ENCODE assay signal across 8 cellular contexts in the genomic region with DNA sequence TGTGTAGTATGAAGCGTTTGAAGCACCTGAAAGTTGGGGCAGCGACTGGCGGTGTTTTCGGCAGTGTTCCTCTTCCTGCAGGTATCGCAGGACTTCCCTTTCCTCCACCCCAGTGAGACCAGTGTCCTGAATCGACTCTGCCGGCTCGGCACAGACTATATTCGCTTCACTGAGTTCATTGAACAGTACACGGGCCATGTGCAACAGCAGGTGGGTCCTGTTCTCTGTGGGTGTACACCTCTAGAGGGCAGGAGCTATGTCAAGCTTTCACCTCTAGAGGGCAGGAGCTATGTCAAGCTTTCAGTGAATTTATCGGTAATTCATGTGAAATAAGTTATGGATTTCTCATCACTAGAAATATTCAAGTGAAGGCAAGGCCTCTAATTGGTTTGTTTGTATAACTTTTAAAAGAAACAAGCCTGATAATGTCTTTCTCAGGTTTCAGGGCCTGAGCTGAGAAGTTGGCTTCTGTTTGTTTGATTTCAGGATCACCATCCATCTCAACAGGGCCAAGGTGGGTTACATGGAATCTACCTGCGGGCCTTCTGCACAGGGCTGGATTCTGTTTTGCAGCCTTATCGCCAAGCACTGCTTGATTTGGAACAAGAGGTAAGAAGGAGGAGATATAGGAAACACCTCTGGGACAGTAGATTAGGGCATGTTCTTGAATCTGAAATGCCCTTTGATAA. TPM values are rescaled to one million over a fixed set of nuclear protein-coding genes. Genes with fewer than 3 reads are reported as not detected.
DNase-seq lines count a peak whose midpoint lies in the region; ATAC-seq, FAIRE-seq and TF ChIP-seq lines count a peak whose summit lies in the region.

No MANE protein-coding gene starts in this region.

- H3K4me1 ChIP-seq in H1 (replicated peaks in 1 of 4; ENCODE audit: control insufficient read depth in 3 of 4, insufficient read depth in 4 of 4, low read length in 3 of 4) (no peaks in the 10 kb centered on the region), neural progenitor cell (peaks cover 6% of the 10 kb centered on the region)

- no peak overlapping the region for H4K91ac ChIP-seq in H1 (replicated peaks; ENCODE audit: insufficient read length, low read length)

- no peak overlapping the region for H3K23ac ChIP-seq in H1 (ENCODE audit: insufficient read length)

- no peak overlapping the region for H2BK12ac ChIP-seq in H1 (ENCODE audit: low read depth, low read length)

- no peak overlapping the region for H3K4me3 Mint-ChIP-seq in neural progenitor cell

- H3K9ac ChIP-seq in H1 (replicated peaks in 1 of 4; ENCODE audit: extremely low read depth in 1 of 4, low read depth in 3 of 4, low read length in 3 of 4): no peak overlapping the region
- H3K9ac ChIP-seq in neural progenitor cell: no peak overlapping the region

- H3K14ac ChIP-seq in H1 (ENCODE audit: insufficient read length): no peak overlapping the region

- peak; percentile 69 for FAIRE-seq in H1 (lab: Jason Lieb, UNC)

- no peak overlapping the region for H4K5ac ChIP-seq in H1 (ENCODE audit: insufficient read length, low read depth, low read length)

- H3K36me3 Mint-ChIP-seq in neural progenitor cell: peaks cover 23% of the 10 kb centered on the region

- H3K18ac ChIP-seq in H1 (ENCODE audit: extremely low read depth, low read length): no peak overlapping the region

- H3K79me2 ChIP-seq in H1 (ENCODE audit: control insufficient read depth in 1 of 2, insufficient read depth in 2 of 2, low read length in 2 of 2) (peaks cover 0 to 18% of the 10 kb centered on the region in 2 experiments; a peak in 2 of 4 replicates), neural progenitor cell (ENCODE audit: low read depth) (peaks cover 22% of the 10 kb centered on the region)

- H3K4me2 ChIP-seq in H1 (ENCODE audit: insufficient read depth in 1 of 2, low read depth in 2 of 2, low read length in 2 of 2) (no peak overlapping the region), neural progenitor cell (no peak overlapping the region)

- no peaks in the 10 kb centered on the region for H3F3A ChIP-seq in neural progenitor cell (ENCODE audit: low read depth)

- peaks cover 2% of the 10 kb centered on the region; the same call in 1 of the 2 replicates for H3K79me1 ChIP-seq in H1 (ENCODE audit: low read depth, low read length)

- H4K20me1 ChIP-seq in H1 (replicated peaks in 1 of 2; ENCODE audit: control insufficient read depth in 1 of 2, insufficient read depth in 2 of 2, low read length in 2 of 2) (peaks cover 2 to 3% of the 10 kb centered on the region in 2 experiments), neural progenitor cell (ENCODE audit: low read depth) (peaks cover 13% of the 10 kb centered on the region)

- H3K27ac Mint-ChIP-seq in neural progenitor cell: no peak overlapping the region

- H3K27me3 ChIP-seq in H1 (replicated peaks in 1 of 4; ENCODE audit: control insufficient read depth in 3 of 4, extremely low read depth in 1 of 4, insufficient read depth in 3 of 4, low read length in 3 of 4) (no peaks in the 10 kb centered on the region), neural progenitor cell (no peaks in the 10 kb centered on the region)

- no peak for TF ChIP-seq EP300 in H1 (IDR thresholded peaks at IDR 0.05; ENCODE audit: borderline replicate concordance in 1 of 2, low read depth in 2 of 2, low read length in 2 of 2)

- H2BK120ac ChIP-seq in H1 (replicated peaks; ENCODE audit: low read depth, low read length): no peak overlapping the region

- no peak overlapping the region for H3K27ac ChIP-seq in VCaP
- H3K27ac ChIP-seq in H1 (ENCODE audit: low read depth, low read length): no peak overlapping the region
- H3K27ac ChIP-seq in neural progenitor cell: no peak overlapping the region

- H3K23me2 ChIP-seq in H1 (ENCODE audit: low read depth, low read length): no peaks in the 10 kb centered on the region; the same call in 1 of the 2 replicates

- peak; percentile 22 to 37 for TF ChIP-seq RAD21 in H1 (IDR thresholded peaks at IDR 0.05 in 1 of 2, conservative IDR thresholded peaks at IDR 0.05 in 1 of 2; ENCODE audit: low read depth in 2 of 2, low read length in 2 of 2)

- H3K56ac ChIP-seq in H1 (replicated peaks; ENCODE audit: insufficient read length, low read depth, low read length): no peak overlapping the region

- TF ChIP-seq CTCF in VCaP (conservative IDR thresholded peaks at IDR 0.05) (peak; percentile 84), H1 (IDR thresholded peaks at IDR 0.05; ENCODE audit: control extremely low read depth in 1 of 3, insufficient read depth in 1 of 3, low read depth in 1 of 3, low read length in 3 of 3) (peak; percentile 58 to 88 (median 80)), neural progenitor cell (IDR thresholded peaks at IDR 0.05) (peak; percentile 93)

- peak; percentile 34 for DNase-seq in Daoy (ENCODE audit: low read depth)
- DNase-seq in H1 (ENCODE audit: low read depth in 1 of 2, low spot score in 2 of 2): peak in 1 of 2 experiments; percentile 60
- peak; percentile 69 for DNase-seq in neural progenitor cell (ENCODE audit: low spot score)
- no peak for DNase-seq in NCI-H2029 treated with DMSO at 0.1 percent for 48 hours (lab: John Stamatoyannopoulos, UW)

- no peak for TF ChIP-seq POLR2A in H1 (IDR thresholded peaks at IDR 0.05; ENCODE audit: control extremely low read depth in 1 of 2, low read depth in 2 of 2, low read length in 2 of 2)

- WGBS in H1 (ENCODE audit: extremely low coverage in 1 of 2, insufficient coverage in 1 of 2, insufficient read length in 1 of 2, insufficient replicate concordance in 2 of 2, low coverage in 1 of 2, low lambda C conversion rate in 2 of 2, missing lambda C conversion rate in 1 of 2), 2 experiments: 88% methylated on average over 13 of the region's 13 CpGs; no CpG with 5 or more reads in 1 of the 2 experiments

- CTCF ChIA-PET in H1 (lab: Charles Lee; ENCODE audit: partially characterized antibody): interaction anchor here (0.6 to 2.2 kb wide), 24 partner anchors 9 to 1069 kb away, joined by 3 to 9 read pairs (median 4); no protein-coding TSS in a partner anchor

- H3K36me3 ChIP-seq in H1 (ENCODE audit: control insufficient read depth in 2 of 4, insufficient read depth in 4 of 4, low read length in 3 of 4) (peaks cover 0 to 26% (median 9%) of the 10 kb centered on the region in 4 experiments; a peak in 4 of 8 replicates), neural progenitor cell (peaks cover 3% of the 10 kb centered on the region)

- H3K9me3 Mint-ChIP-seq in neural progenitor cell: no peaks in the 10 kb centered on the region

- no peak overlapping the region for H2BK15ac ChIP-seq in H1 (ENCODE audit: low read length)

- H2BK5ac ChIP-seq in H1 (ENCODE audit: low read depth, low read length): no peak overlapping the region

- H2AK5ac ChIP-seq in H1 (ENCODE audit: low read depth, low read length): no peak overlapping the region

- H2AFZ ChIP-seq in H1 (ENCODE audit: low read length) (no peak overlapping the region), neural progenitor cell (replicated peaks) (no peak overlapping the region)

- no peak overlapping the region for H2BK20ac ChIP-seq in H1 (ENCODE audit: low read length)

- ATAC-seq in HG02870 (IDR thresholded peaks at IDR 0.05; ENCODE audit: unreplicated experiment) (peak; percentile 55), GM21526 (IDR thresholded peaks at IDR 0.05; ENCODE audit: low FRiP score, unreplicated experiment) (no peak), GM18909 (IDR thresholded peaks at IDR 0.05; ENCODE audit: poor library complexity, unreplicated experiment) (no peak)

- no peak overlapping the region for H3K4me3 ChIP-seq in H1 (ENCODE audit: extremely low read depth in 1 of 4, insufficient read depth in 2 of 4, low read depth in 3 of 4, low read length in 4 of 4)
- H3K4me3 ChIP-seq in neural progenitor cell: no peak overlapping the region

- H3K9me3 ChIP-seq in H1 (ENCODE audit: insufficient read depth in 2 of 2, low read depth in 1 of 2, low read length in 1 of 2) (no peaks in the 10 kb centered on the region), neural progenitor cell (ENCODE audit: low read depth) (no peaks in the 10 kb centered on the region)

- no peak overlapping the region for H3K4ac ChIP-seq in H1 (replicated peaks; ENCODE audit: insufficient read length, low read depth, low read length)

- no peaks in the 10 kb centered on the region for H3K27me3 Mint-ChIP-seq in neural progenitor cell (ENCODE audit: insufficient read depth, low read depth)

- H4K8ac ChIP-seq in H1 (ENCODE audit: extremely low read depth, insufficient read depth, low read length): no peak overlapping the region

- POLR2A ChIA-PET in H1 (lab: Charles Lee; ENCODE audit: partially characterized antibody): no interaction called here

- peaks cover 16% of the 10 kb centered on the region for H3K4me1 Mint-ChIP-seq in neural progenitor cell

RNA-seq across cellular contexts. Expression of a gene that starts 5.3 kb away (rescaled TPM):
- total RNA-seq in Daoy (2014; rRNA removed; shearing (Covaris generic)): 12.7 and 13.2 TPM in 2 replicates
- 23.1 and 23.4 TPM in 2 replicates for total RNA-seq in H1 (2021; fragmentation: NEBNext Ultra II Directional; extraction: Animal tissue kit (Norgen Biotek cat#: 25700))
- polyA plus RNA-seq in H1 (2011; rRNA removed): 7.2 and 7.3 TPM in 2 replicates
- polyA plus RNA-seq in H1 (2011; cell fraction: cytosol; rRNA removed): 8.1 TPM
- polyA plus RNA-seq in H1 (2011; cell fraction: nucleus; rRNA removed): 14.7 TPM
- polyA plus RNA-seq in H1 (2012, experiment 1 of 2): 12.0 to 16.1 TPM (median 13.3 TPM) in 4 replicates
- 5.5 TPM for polyA plus RNA-seq in H1 (2012, experiment 2 of 2)
- polyA plus RNA-seq in H1 (2013, experiment 1 of 2): 13.4 TPM
- polyA plus RNA-seq in H1 (2013, experiment 2 of 2): 11.7 TPM
- 28.3 and 33.3 TPM in 2 replicates for polyA minus RNA-seq in H1 (2011; rRNA and poly(A)+ RNA removed)
- polyA minus RNA-seq in H1 (2011; cell fraction: cytosol; rRNA and poly(A)+ RNA removed): 15.3 TPM
- polyA minus RNA-seq in H1 (2011; cell fraction: nucleus; rRNA and poly(A)+ RNA removed): 37.2 TPM
- total RNA-seq in neural progenitor cell (ENCODE audit: low replicate concordance): 14.1 and 15.6 TPM in 2 replicates

RNA-seq across cellular contexts. Expression of a gene that starts 5.3 kb away (rescaled TPM):
- 20.1 and 25.3 TPM in 2 replicates for total RNA-seq in Daoy (2014; rRNA removed; shearing (Covaris generic))
- 38.6 and 41.3 TPM in 2 replicates for total RNA-seq in H1 (2021; fragmentation: NEBNext Ultra II Directional; extraction: Animal tissue kit (Norgen Biotek cat#: 25700))
- polyA plus RNA-seq in H1 (2011; rRNA removed): 6.4 and 9.5 TPM in 2 replicates
- 11.7 TPM for polyA plus RNA-seq in H1 (2011; cell fraction: cytosol; rRNA removed)
- 19.2 TPM for polyA plus RNA-seq in H1 (2011; cell fraction: nucleus; rRNA removed)
- polyA plus RNA-seq in H1 (2012, experiment 1 of 2): 16.9 to 21.0 TPM (median 20.4 TPM) in 4 replicates
- polyA plus RNA-seq in H1 (2012, experiment 2 of 2): 2.2 TPM
- polyA plus RNA-seq in H1 (2013, experiment 1 of 2): 17.6 TPM
- polyA plus RNA-seq in H1 (2013, experiment 2 of 2): 16.6 TPM
- 13.3 and 15.8 TPM in 2 replicates for polyA minus RNA-seq in H1 (2011; rRNA and poly(A)+ RNA removed)
- 16.7 TPM for polyA minus RNA-seq in H1 (2011; cell fraction: cytosol; rRNA and poly(A)+ RNA removed)
- polyA minus RNA-seq in H1 (2011; cell fraction: nucleus; rRNA and poly(A)+ RNA removed): 21.1 TPM
- 27.1 and 44.6 TPM in 2 replicates for total RNA-seq in neural progenitor cell (ENCODE audit: low replicate concordance)

RNA-seq across cellular contexts. Expression of a gene that starts 45.8 kb away (rescaled TPM):
- 7.2 and 11.8 TPM in 2 replicates for total RNA-seq in Daoy (2014; rRNA removed; shearing (Covaris generic))
- total RNA-seq in H1 (2021; fragmentation: NEBNext Ultra II Directional; extraction: Animal tissue kit (Norgen Biotek cat#: 25700)): 9.3 and 11.2 TPM in 2 replicates
- polyA plus RNA-seq in H1 (2011; rRNA removed): 7.1 and 11.9 TPM in 2 replicates
- 10.4 TPM for polyA plus RNA-seq in H1 (2011; cell fraction: cytosol; rRNA removed)
- 8.3 TPM for polyA plus RNA-seq in H1 (2011; cell fraction: nucleus; rRNA removed)
- 9.1 to 12.6 TPM (median 10.2 TPM) in 4 replicates for polyA plus RNA-seq in H1 (2012, experiment 1 of 2)
- polyA plus RNA-seq in H1 (2012, experiment 2 of 2): 4.7 TPM
- polyA plus RNA-seq in H1 (2013, experiment 1 of 2): 5.0 TPM
- polyA plus RNA-seq in H1 (2013, experiment 2 of 2): 5.3 TPM
- 24.5 and 29.2 TPM in 2 replicates for polyA minus RNA-seq in H1 (2011; rRNA and poly(A)+ RNA removed)
- polyA minus RNA-seq in H1 (2011; cell fraction: cytosol; rRNA and poly(A)+ RNA removed): 10.7 TPM
- 14.6 TPM for polyA minus RNA-seq in H1 (2011; cell fraction: nucleus; rRNA and poly(A)+ RNA removed)
- total RNA-seq in neural progenitor cell (ENCODE audit: low replicate concordance): 14.2 and 14.6 TPM in 2 replicates
